14 cellular contexts compared by ENCODE assay signal in genomic region chr2:111226797-111227700, GRCh38.
DNase-seq lines count a peak whose midpoint lies in the region; FAIRE-seq and TF ChIP-seq lines count a peak whose summit lies in the region.
"Had no signal": no experiment of that assay in that cellular context is flagged by ENCODE, and none has a peak within 500 bp of the region (broad histone marks: within the 10 kb centered on the region; RNA-seq: fewer than 3 reads in every experiment).

No MANE protein-coding gene starts in this region.

- peaks cover 11% of the 10 kb centered on the region for H3K4me1 ChIP-seq in ACC112 (ENCODE audit: control insufficient read depth, insufficient read depth, low read length, unreplicated experiment)
- H3K4me1 ChIP-seq: BE2C had no signal

- intact Hi-C loops in dorsolateral prefrontal cortex (cut with DNase I): no loop called here

- peaks cover 36% of the 10 kb centered on the region for H3K27me3 Mint-ChIP-seq in T-helper 2 cell treated with Interferon-gamma antibody and Interleukin-4, amounts not matched to agents 5 μg/mL and 100 μg/mL, for 36 hours (ENCODE audit: low read depth)

- H3K4me3 Mint-ChIP-seq in T-helper 2 cell treated with Interferon-gamma antibody and Interleukin-4, amounts not matched to agents 5 μg/mL and 100 μg/mL, for 36 hours: no peak overlapping the region

- H3K27me3 ChIP-seq in ACC112 (ENCODE audit: insufficient read depth, low read length) (no peaks in the 10 kb centered on the region), dorsolateral prefrontal cortex (peaks cover 0 to 8% (median 0%) of the 10 kb centered on the region in 45 donors)
- H3K27me3 ChIP-seq: BE2C had no signal

- H3K27ac Mint-ChIP-seq in T-helper 2 cell treated with Interferon-gamma antibody and Interleukin-4, amounts not matched to agents 5 μg/mL and 100 μg/mL, for 36 hours: no peak overlapping the region

- H2AFZ ChIP-seq in ACC112 (ENCODE audit: low read length, unreplicated experiment): no peak overlapping the region

- H3K27ac ChIP-seq in ACC112 (ENCODE audit: low read depth, low read length): peak overlapping the region; percentile 49
- H3K27ac ChIP-seq in dorsolateral prefrontal cortex: no peak overlapping the region
- H3K27ac ChIP-seq: coronary artery had no signal

- H3K4me1 Mint-ChIP-seq in T-helper 2 cell treated with Interferon-gamma antibody and Interleukin-4, amounts not matched to agents 5 μg/mL and 100 μg/mL, for 36 hours (ENCODE audit: low read depth): no peaks in the 10 kb centered on the region

- peaks cover 3% of the 10 kb centered on the region for H3K36me3 ChIP-seq in ACC112 (ENCODE audit: insufficient read depth, low read length)
- H3K36me3 ChIP-seq: BE2C had no signal

- FAIRE-seq in HTR-8/SVneo (lab: Jason Lieb, UNC): no peak

- H3K79me2 ChIP-seq in ACC112 (ENCODE audit: control insufficient read depth, insufficient read depth, low read length, unreplicated experiment): no peaks in the 10 kb centered on the region

- H3K36me3 Mint-ChIP-seq in T-helper 2 cell treated with Interferon-gamma antibody and Interleukin-4, amounts not matched to agents 5 μg/mL and 100 μg/mL, for 36 hours (ENCODE audit: low read depth): peaks cover 17% of the 10 kb centered on the region

- H3K4me3 ChIP-seq in ACC112 (ENCODE audit: low read depth, low read length): no peak overlapping the region
- no peak overlapping the region for H3K4me3 ChIP-seq in fibroblast of the aortic adventitia (ENCODE audit: low read depth, low read length)
- no peak overlapping the region for H3K4me3 ChIP-seq in dorsolateral prefrontal cortex
- H3K4me3 ChIP-seq: coronary artery, mucosa of descending colon had no signal

- TF ChIP-seq CTCF in fibroblast of the aortic adventitia (IDR thresholded peaks at IDR 0.05; ENCODE audit: insufficient read depth, low read length): no peak
- no peak for TF ChIP-seq CTCF in dorsolateral prefrontal cortex (IDR thresholded peaks at IDR 0.05 in 54 of 56, conservative IDR thresholded peaks at IDR 0.05 in 2 of 56; ENCODE audit: low read depth in 1 of 56, partially characterized antibody in 56 of 56)

- H3K9me3 Mint-ChIP-seq in T-helper 2 cell treated with Interferon-gamma antibody and Interleukin-4, amounts not matched to agents 5 μg/mL and 100 μg/mL, for 36 hours: peaks cover 25% of the 10 kb centered on the region

- DNase-seq in HCEC 1CT (peak; percentile 13), RPMI8226 (peak; percentile 8), fibroblast of the aortic adventitia (ENCODE audit: low read depth) (peak; percentile 63), dorsolateral prefrontal cortex (no peak), HTR-8/SVneo (ENCODE audit: insufficient read length, low spot score) (no peak), NCI-H1694 treated with DMSO at 0.1 percent for 48 hours (lab: John Stamatoyannopoulos, UW) (no peak)
- DNase-seq in T-helper 2 cell treated with Interferon-gamma antibody and Interleukin-4, amounts not matched to agents 5 μg/mL and 100 μg/mL, for 36 hours (ENCODE audit: low spot score): no peak
- DNase-seq: activated effector memory CD4-positive, alpha-beta T cell treated with Interleukin-2 at 50 U/mL for 16 hours; BE2C; mucosa of descending colon; NCI-H2081; SHP77 treated with DMSO at 0.1 percent for 48 hours had no signal

Comparison
In these comparisons a context has a peak if more than half of its experiments do, and no peak if none do; other contexts are left out.
1. DNase-seq: peak in HCEC 1CT (single experiment), RPMI8226 (single experiment) and fibroblast of the aortic adventitia (single experiment); none in dorsolateral prefrontal cortex (0 of 10), HTR-8/SVneo (single experiment), T-helper 2 cell treated with Interferon-gamma antibody and Interleukin-4, amounts not matched to agents 5 μg/mL and 100 μg/mL, for 36 hours (single experiment) and NCI-H1694 treated with DMSO at 0.1 percent for 48 hours (single experiment).